ENCODE assay signal across 8 cellular contexts in genomic region chr5:52787600-52788504, GRCh38. TPM values are rescaled to one million over a fixed set of nuclear protein-coding genes. Genes with fewer than 3 reads are reported as not detected.
DNase-seq lines count a peak whose midpoint lies in the region; ATAC-seq and TF ChIP-seq lines count a peak whose summit lies in the region.

Gene ITGA1, plus strand, starts transcription at chr5:52787916. Its CDS starts 438 bp downstream, at chr5:52788354.
Gene PELO, plus strand, starts transcription at chr5:52787916. Its CDS starts 12,479 bp downstream, at chr5:52800395.

- no peaks in the 10 kb centered on the region for H3K36me3 ChIP-seq in right lobe of liver

- peak; percentile 77 to 93 (median 88) for ATAC-seq in right lobe of liver

- peak within 1 kb of the TSS; percentile 27 to 78 (median 61) for H3K4me3 ChIP-seq in dorsolateral prefrontal cortex
- H3K4me3 ChIP-seq in right lobe of liver = peak within 1 kb of the TSS; percentile 58 to 67 (median 65)

- DNase-seq in DMS 273 (lab: John Stamatoyannopoulos, UW; ENCODE audit: unreplicated experiment) = peak; percentile 59
- DNase-seq in DMS 273 treated with DMSO at 0.1 percent for 48 hours (lab: John Stamatoyannopoulos, UW) = no peak
- peak; percentile 65 for DNase-seq in HEK293T (ENCODE audit: extremely low spot score)
- DNase-seq in NCI-H1048 (lab: John Stamatoyannopoulos, UW) = peak; percentile 36
- DNase-seq in activated CD4-positive, alpha-beta T cell treated with anti-CD3 and anti-CD28 coated beads, Interleukin-2, amount 50 U/mL, for 24 hours (ENCODE audit: low read depth in 1 of 2, low spot score in 1 of 2) = peak; percentile 27 to 61
- peak in 9 of 10 donors; percentile 7 to 64 (median 26) for DNase-seq in dorsolateral prefrontal cortex
- peak; percentile 89 to 97 (median 95) for DNase-seq in right lobe of liver
- peak; percentile 12 to 37 for DNase-seq in stimulated activated CD4-positive, alpha-beta T cell treated with anti-CD3 and anti-CD28 coated beads, Interleukin-4, amount 100 ng/mL, for 48 hours (ENCODE audit: low read depth in 2 of 2)

- H3K9me3 ChIP-seq in right lobe of liver = no peaks in the 10 kb centered on the region

- POLR2A ChIA-PET in HEK293T (lab: Yijun Ruan, JAX) = interaction anchor here (0.7 to 1.5 kb wide), 3 partner anchors 11 to 62 kb away, joined by 3 to 10 read pairs (median 3); no protein-coding TSS in a partner anchor

- TF ChIP-seq CTCF in dorsolateral prefrontal cortex (IDR thresholded peaks at IDR 0.05 in 54 of 56, conservative IDR thresholded peaks at IDR 0.05 in 2 of 56; ENCODE audit: low read depth in 1 of 56, partially characterized antibody in 56 of 56) = peak in 46 of 56 donors; percentile 2 to 58 (median 36)
- TF ChIP-seq CTCF in right lobe of liver (IDR thresholded peaks at IDR 0.05) = peak; percentile 33 to 57 (median 42)

- H3K4me1 ChIP-seq in right lobe of liver = peaks cover 0 to 40% (median 13%) of the 10 kb centered on the region in 4 donors

- TF ChIP-seq POLR2A in right lobe of liver (IDR thresholded peaks at IDR 0.05) = peak; percentile 93

- peak within 1 kb of the TSS in 51 of 59 donors; percentile 2 to 90 (median 58) for H3K27ac ChIP-seq in dorsolateral prefrontal cortex
- H3K27ac ChIP-seq in right lobe of liver = peak within 1 kb of the TSS; percentile 88 to 95 (median 92)

- H3K27me3 ChIP-seq in dorsolateral prefrontal cortex (peaks cover 0 to 48% (median 15%) of the 10 kb centered on the region in 45 donors), right lobe of liver (no peaks in the 10 kb centered on the region)

- WGBS in right lobe of liver (ENCODE audit: insufficient coverage, low coverage, low lambda C conversion rate, missing lambda C conversion rate) = 0% methylated on average over 23 of the region's 61 CpGs

- intact Hi-C loops in dorsolateral prefrontal cortex (cut with DNase I) (loop anchor here in 1 of 2 donors (5.0 kb wide), 1 partner anchor 129 kb away; no protein-coding TSS in a partner anchor), right lobe of liver (cut with DNase I) (loop anchor here (10.0 kb wide), 2 partner anchors 107 to 127 kb away; no protein-coding TSS in a partner anchor)

- CTCF ChIA-PET in HEK293T (lab: Yijun Ruan, JAX) = interaction anchor here (0.5 to 0.7 kb wide), 2 partner anchors 14 to 397 kb away, joined by 3 read pairs; no protein-coding TSS in a partner anchor

TF ChIP-seq in HEK293T, 16 proteins besides CTCF, POLR2A, EP300 and RAD21:
- TF ChIP-seq L3MBTL2 (conservative IDR thresholded peaks at IDR 0.05) (peak; percentile 72), LEF1 (IDR thresholded peaks at IDR 0.05; ENCODE audit: borderline replicate concordance) (no peak)
TF ChIP-seq in HEK293T: peak in this region for 1.

RNA-seq across cellular contexts. Expression of gene ITGA1, which starts in this region (rescaled TPM):
- total RNA-seq in dorsolateral prefrontal cortex (10 to 100 TPM in 92 of 120 experiments, 1 to 10 TPM in 28; 3.7 to 35.1 (median 13.0) TPM), right lobe of liver (100 to 1,000 TPM in 1 of 6 experiments, 10 to 100 TPM in 5; 66.5 to 116 (median 82.1) TPM)

RNA-seq across cellular contexts. Expression of gene PELO, which starts in this region (rescaled TPM):
- total RNA-seq in dorsolateral prefrontal cortex = 10 to 100 TPM; 11.6 to 28.0 (median 17.4) TPM
- total RNA-seq in right lobe of liver = 10 to 100 TPM; 14.6 to 24.6 (median 17.6) TPM
